In genomic region chr6:127391019-127391974, GRCh38 we compare ENCODE assay signal across 19 cellular contexts.
"Had no signal": no experiment of that assay in that cellular context is flagged by ENCODE, and none has a peak within 500 bp of the region (broad histone marks: within the 10 kb centered on the region; RNA-seq: fewer than 3 reads in every experiment).

No MANE protein-coding gene starts in this region.

- H3K4me1 Mint-ChIP-seq: activated B cell treated with CpG ODN at 0.5 μM for 24 hours; activated CD4-positive, alpha-beta T cell treated with anti-CD3 and anti-CD28 coated beads, Interleukin-2, amount 10 ng/mL, durations not matched to agents 7 days and 5 days; endodermal cell; natural killer cell had no signal

- H3K9me3 Mint-ChIP-seq: activated B cell treated with CpG ODN at 0.5 μM for 24 hours; activated CD4-positive, alpha-beta T cell treated with anti-CD3 and anti-CD28 coated beads, Interleukin-2, amount 10 ng/mL, durations not matched to agents 7 days and 5 days; brain; natural killer cell; T-helper 1 cell treated with Interleukin-12 subunit alpha and Interleukin-12 subunit beta and Interleukin-4 antibody, amounts not matched to agents 30 μg/mL and 1 μg/mL, for 36 hours had no signal

- H3K27me3 ChIP-seq: testis had no signal

- H3K27ac ChIP-seq: testis had no signal

- H3K27ac Mint-ChIP-seq: activated B cell treated with CpG ODN at 0.5 μM for 24 hours; activated CD4-positive, alpha-beta T cell treated with anti-CD3 and anti-CD28 coated beads, Interleukin-2, amount 10 ng/mL, durations not matched to agents 7 days and 5 days; endodermal cell; natural killer cell; progenitor cell of endocrine pancreas; T-helper 1 cell treated with Interleukin-12 subunit alpha and Interleukin-12 subunit beta and Interleukin-4 antibody, amounts not matched to agents 30 μg/mL and 1 μg/mL, for 36 hours had no signal

- H3K36me3 Mint-ChIP-seq: natural killer cell had no signal

- H3K9me3 ChIP-seq: mucosa of descending colon, testis had no signal

- ATAC-seq: natural killer cell; stimulated activated naive CD8-positive, alpha-beta T cell treated with anti-CD3 and anti-CD28 coated beads, Interleukin-15, Interleukin-2, amounts not matched to agents 100 U/mL and 50 U/mL, for 24 hours had no signal

- H3K4me1 ChIP-seq: testis had no signal

- H3K4me3 Mint-ChIP-seq: activated B cell treated with CpG ODN at 0.5 μM for 24 hours; activated CD4-positive, alpha-beta T cell treated with anti-CD3 and anti-CD28 coated beads, Interleukin-2, amount 10 ng/mL, durations not matched to agents 7 days and 5 days; brain; endodermal cell; natural killer cell; T-helper 1 cell treated with Interleukin-12 subunit alpha and Interleukin-12 subunit beta and Interleukin-4 antibody, amounts not matched to agents 30 μg/mL and 1 μg/mL, for 36 hours had no signal

- H3K27me3 Mint-ChIP-seq: activated B cell treated with CpG ODN at 0.5 μM for 24 hours; activated CD4-positive, alpha-beta T cell treated with anti-CD3 and anti-CD28 coated beads, Interleukin-2, amount 10 ng/mL, durations not matched to agents 7 days and 5 days; brain; progenitor cell of endocrine pancreas had no signal

- H3K4me3 ChIP-seq: lung, mucosa of descending colon, testis had no signal

- DNase-seq: activated B cell treated with CpG ODN at 0.5 μM for 24 hours; activated CD4-positive, alpha-beta T cell treated with anti-CD3 and anti-CD28 coated beads, Interleukin-2, amount 10 ng/mL, durations not matched to agents 7 days and 5 days; activated naive CD4-positive, alpha-beta T cell treated with anti-CD3 and anti-CD28 coated beads, Interleukin-2, amount 50 U/mL, for 16 hours; activated T-cell treated with anti-CD3 and anti-CD28 coated beads for 4 hours; amniotic stem cell; endodermal cell; kidney glomerular epithelial cell; mucosa of descending colon; natural killer cell; occipital lobe; stimulated activated CD4-positive, alpha-beta T cell treated with anti-CD3 and anti-CD28 coated beads, Interleukin-12 subunit alpha, Interleukin-12 subunit beta, amount 100 ng/mL, for 4 hours; stimulated activated CD4-positive, alpha-beta T cell treated with anti-CD3 and anti-CD28 coated beads, Interleukin-2, amount 100 ng/mL, for 48 hours; stimulated activated CD8-positive, alpha-beta memory T cell treated with anti-CD3 and anti-CD28 coated beads, Interleukin-4, amount 100 ng/mL, for 48 hours; stimulated activated naive CD8-positive, alpha-beta T cell treated with anti-CD3 and anti-CD28 coated beads, Interleukin-15, Interleukin-2, amounts not matched to agents 100 U/mL and 50 U/mL, for 24 hours; testis had no signal
